8 cellular contexts compared by ENCODE assay signal in the genomic region with DNA sequence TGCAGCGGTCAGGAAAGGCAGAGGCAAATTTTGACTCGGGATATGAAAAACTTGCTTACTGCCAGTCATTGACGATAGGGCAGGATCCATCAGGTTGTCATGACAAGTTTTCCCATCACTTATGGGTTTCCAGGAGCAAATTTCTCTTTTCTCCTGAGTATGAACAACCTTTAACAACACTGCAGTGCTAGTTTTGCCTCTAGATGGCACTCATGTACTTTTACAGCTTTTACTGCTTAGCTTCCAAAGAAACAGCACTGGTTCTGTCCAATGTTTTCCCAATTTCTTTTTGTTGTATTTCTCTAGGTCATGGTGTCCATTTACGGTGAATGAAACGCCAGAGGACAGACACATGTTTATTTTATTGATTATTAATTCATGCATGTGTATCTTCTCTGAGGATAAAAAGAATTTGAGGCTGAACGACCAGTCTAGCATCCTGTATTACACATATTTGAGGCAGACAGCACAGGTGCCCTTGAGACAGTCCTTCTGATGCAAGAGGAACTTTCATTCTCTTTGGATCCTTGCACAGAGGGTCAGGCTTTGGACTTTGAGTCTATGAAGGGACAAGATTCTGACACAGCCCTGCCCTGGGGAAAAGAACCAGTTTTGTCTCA.
A peak's percentile ranks its signal among the peaks of the same experiment; 100 is the strongest.
DNase-seq lines count a peak whose midpoint lies in the region; ATAC-seq, FAIRE-seq and TF ChIP-seq lines count a peak whose summit lies in the region.

No MANE protein-coding gene starts in this region.

- H4K20me1 ChIP-seq in keratinocyte (ENCODE audit: control insufficient read depth, extremely low read depth, insufficient read depth, low read length), result no peaks in the 10 kb centered on the region

- no peak overlapping the region for H3K27ac ChIP-seq in body of pancreas
- H3K27ac ChIP-seq in keratinocyte (ENCODE audit: control insufficient read depth, insufficient read depth, low read length), result no peak overlapping the region
- H3K27ac ChIP-seq in transverse colon, result no peak overlapping the region

- in situ Hi-C loops in transverse colon (cut with MboI; ENCODE audit: low pct_ligation_motif_present in 1 of 4, low pct_unique_long_range_greater_than_20kb in 1 of 4, low sequenced_read_pairs in 3 of 4), result loop anchor here (10.0 to 25.0 kb wide), 3 partner anchors 95 to 403 kb away; a partner anchor contains a TSS

- intact Hi-C loops in body of pancreas (cut with DNase I) (loop anchor here (2.0 kb wide), 1 partner anchor 93 kb away; no protein-coding TSS in a partner anchor), transverse colon (cut with DNase I; ENCODE audit: low total_unique reads) (loop anchor here (5.0 kb wide), 1 partner anchor 388 kb away; no protein-coding TSS in a partner anchor)

- ATAC-seq in body of pancreas (peak; percentile 68), GM18519 (IDR thresholded peaks at IDR 0.05; ENCODE audit: low FRiP score, unreplicated experiment) (no peak), HG03175 (IDR thresholded peaks at IDR 0.05; ENCODE audit: unreplicated experiment) (no peak)

- dilution Hi-C loops in keratinocyte (cut with MboI; ENCODE audit: extremely low pct_ligation_motif_present, low sequenced_read_pairs), result no loop called here

- H3K4me2 ChIP-seq in keratinocyte (ENCODE audit: control insufficient read depth, extremely low read depth, insufficient read depth, low read depth, low read length), result no peak overlapping the region

- H3K4me1 ChIP-seq in body of pancreas (no peaks in the 10 kb centered on the region), keratinocyte (ENCODE audit: control insufficient read depth, extremely low read depth, insufficient read depth, low read length) (no peaks in the 10 kb centered on the region), transverse colon (no peaks in the 10 kb centered on the region)

- H3K27me3 ChIP-seq in body of pancreas (no peaks in the 10 kb centered on the region), keratinocyte (ENCODE audit: control insufficient read depth, extremely low read depth, insufficient read depth, low read length) (no peaks in the 10 kb centered on the region), transverse colon (no peaks in the 10 kb centered on the region)

- DNase-seq in COLO829 (ENCODE audit: low spot score), result peak; percentile 51
- DNase-seq in HCEC 1CT, result peak; percentile 30
- peak; percentile 20 for DNase-seq in NCI-H2171 (lab: John Stamatoyannopoulos, UW)
- peak; percentile 18 to 61 (median 36) for DNase-seq in body of pancreas
- no peak for DNase-seq in keratinocyte (ENCODE audit: low read depth, low spot score)
- DNase-seq in transverse colon, result no peak

- FAIRE-seq in keratinocyte (lab: Jason Lieb, UNC), result peak; percentile 75

- 9 to 12% methylated on average over 6 of the region's 6 CpGs for WGBS in body of pancreas, 2 donors
- 22 to 26% methylated on average over 6 of the region's 6 CpGs for WGBS in transverse colon (ENCODE audit: low coverage in 1 of 2), 2 donors

- no peak overlapping the region for H2AFZ ChIP-seq in keratinocyte (ENCODE audit: control insufficient read depth, low read length)

- TF ChIP-seq POLR2A in body of pancreas (IDR thresholded peaks at IDR 0.05) (no peak), transverse colon (IDR thresholded peaks at IDR 0.05) (no peak)

- H3K79me2 ChIP-seq in keratinocyte (ENCODE audit: control insufficient read depth, insufficient read depth, low read length), result no peaks in the 10 kb centered on the region

- H3K4me3 ChIP-seq in body of pancreas (no peak overlapping the region), keratinocyte (ENCODE audit: control insufficient read depth in 2 of 3, extremely low read depth in 1 of 3, insufficient read depth in 2 of 3, low read depth in 1 of 3, low read length in 3 of 3) (no peak overlapping the region), transverse colon (no peak overlapping the region)

- H3K9ac ChIP-seq in keratinocyte (ENCODE audit: control insufficient read depth, extremely low read depth, insufficient read depth, low read length), result no peak overlapping the region

- TF ChIP-seq CTCF in body of pancreas (IDR thresholded peaks at IDR 0.05) (peak; percentile 70 to 89 (median 86)), keratinocyte (optimal IDR thresholded peaks at IDR 0.05 in 1 of 3, IDR thresholded peaks at IDR 0.05 in 1 of 3, conservative IDR thresholded peaks at IDR 0.05 in 1 of 3; ENCODE audit: extremely low read depth in 1 of 3, insufficient read depth in 2 of 3, low read length in 3 of 3) (peak; percentile 13 to 87 (median 84)), transverse colon (IDR thresholded peaks at IDR 0.05) (peak; percentile 73 to 85 (median 75))

- H3K9me1 ChIP-seq in keratinocyte (ENCODE audit: control insufficient read depth, extremely low read depth, insufficient read depth, low read length), result no peaks in the 10 kb centered on the region

- H3K36me3 ChIP-seq in body of pancreas (replicated peaks in 1 of 2; ENCODE audit: insufficient read depth in 1 of 2, low read depth in 2 of 2), result no peaks in the 10 kb centered on the region
- no peaks in the 10 kb centered on the region for H3K36me3 ChIP-seq in keratinocyte (ENCODE audit: control insufficient read depth in 2 of 2, extremely low read depth in 1 of 2, insufficient read depth in 2 of 2, low read length in 2 of 2)
- H3K36me3 ChIP-seq in transverse colon, result no peaks in the 10 kb centered on the region

- H3K9me3 ChIP-seq in body of pancreas, result no peaks in the 10 kb centered on the region
- H3K9me3 ChIP-seq in keratinocyte (ENCODE audit: control insufficient read depth, low read depth, low read length), result no peaks in the 10 kb centered on the region
- no peaks in the 10 kb centered on the region for H3K9me3 ChIP-seq in transverse colon

- no peak for TF ChIP-seq EP300 in transverse colon (IDR thresholded peaks at IDR 0.05; ENCODE audit: low read depth)

Comparison
In these comparisons a context has a peak if more than half of its experiments do, and no peak if none do; other contexts are left out.
1. DNase-seq: peak in COLO829 (single experiment), HCEC 1CT (single experiment), NCI-H2171 (single experiment) and body of pancreas (4 of 4); none in keratinocyte (single experiment) and transverse colon (single experiment).
2. Peak in every context shown above with its lines, with median percentiles within 50 percentile points of each other: CTCF ChIP-seq.